Comparison of ENCODE assay signal across 8 cellular contexts in genomic region chr5:140400730-140401361, GRCh38. TPM values are rescaled to one million over a fixed set of nuclear protein-coding genes. Genes with fewer than 3 reads are reported as not detected.
DNase-seq lines count a peak whose midpoint lies in the region; ATAC-seq and TF ChIP-seq lines count a peak whose summit lies in the region.

No MANE protein-coding gene starts in this region.

- no peaks in the 10 kb centered on the region for H3K36me3 ChIP-seq in prostate gland
- no peaks in the 10 kb centered on the region for H3K36me3 ChIP-seq in urinary bladder (ENCODE audit: insufficient read depth)

- H3K27ac ChIP-seq in angular gyrus (ENCODE audit: low read depth, low read length) (peak overlapping the region; percentile 98), right cardiac atrium (ENCODE audit: low read length) (peak overlapping the region; percentile 92), prostate gland (peak overlapping the region; percentile 92 to 95), urinary bladder (ENCODE audit: low read depth) (peak overlapping the region; percentile 79)

- no peaks in the 10 kb centered on the region for H3K27me3 Mint-ChIP-seq in T-helper 17 cell

- ATAC-seq in GM18502 (IDR thresholded peaks at IDR 0.05; ENCODE audit: poor library complexity, unreplicated experiment) (peak; percentile 70), HG02938 (IDR thresholded peaks at IDR 0.05; ENCODE audit: unreplicated experiment) (peak; percentile 69), T-helper 17 cell (peak; percentile 74), right cardiac atrium (peak; percentile 89 to 90)

- TF ChIP-seq POLR2A in prostate gland (IDR thresholded peaks at IDR 0.05) = peak; percentile 72

- H3K27ac Mint-ChIP-seq in T-helper 17 cell = no peak overlapping the region

- TF ChIP-seq CTCF in prostate gland (IDR thresholded peaks at IDR 0.05) = peak in 1 of 4 experiments; percentile 6

- no peak overlapping the region for H3K4me3 Mint-ChIP-seq in T-helper 17 cell

- H3K4me1 ChIP-seq in right cardiac atrium (ENCODE audit: control insufficient read depth, insufficient read depth, low read length) = peaks cover 8% of the 10 kb centered on the region
- H3K4me1 ChIP-seq in prostate gland (replicated peaks) = no peaks in the 10 kb centered on the region
- no peaks in the 10 kb centered on the region for H3K4me1 ChIP-seq in urinary bladder (ENCODE audit: insufficient read depth)

- intact Hi-C loops in right cardiac atrium (cut with DNase I) (loop anchor here in 1 of 4 donors (10.0 kb wide), 1 partner anchor 244 kb away; the partner anchor contains the start of genes IK and NDUFA2), prostate gland (cut with DNase I) (loop anchor here (5.0 kb wide), 2 partner anchors 156 to 236 kb away; partner anchors contain the start of genes SRA1 and TMCO6)

- peaks cover 23% of the 10 kb centered on the region for H3K4me1 Mint-ChIP-seq in T-helper 17 cell

- no peaks in the 10 kb centered on the region for H3K36me3 Mint-ChIP-seq in T-helper 17 cell (ENCODE audit: low read depth)

- H3K27me3 ChIP-seq in right cardiac atrium (ENCODE audit: control insufficient read depth, insufficient read depth) (no peaks in the 10 kb centered on the region), prostate gland (replicated peaks; ENCODE audit: insufficient read depth) (no peaks in the 10 kb centered on the region)

- H3K4me3 ChIP-seq in right cardiac atrium (ENCODE audit: low read length) (peak overlapping the region; percentile 84), prostate gland (peak overlapping the region; percentile 74 to 93), urinary bladder (ENCODE audit: low read depth, low read length) (peak overlapping the region; percentile 50)

- DNase-seq in NCI-H1694 treated with DMSO at 0.1 percent for 48 hours (lab: John Stamatoyannopoulos, UW) (peak; percentile 87), T-helper 17 cell (peak; percentile 64 to 75 (median 71)), right cardiac atrium (peak; percentile 91 to 96 (median 94)), prostate gland (ENCODE audit: low spot score) (peak; percentile 97)

- H3K9me3 ChIP-seq in T-helper 17 cell (ENCODE audit: control insufficient read depth, low read length, poor library complexity, severe bottlenecking) (no peaks in the 10 kb centered on the region), right cardiac atrium (ENCODE audit: control insufficient read depth, low read length) (no peaks in the 10 kb centered on the region), prostate gland (no peaks in the 10 kb centered on the region)

- under 1% methylated on average over 54 of the region's 54 CpGs for WGBS in right cardiac atrium
- WGBS in prostate gland = under 1% methylated on average over 54 of the region's 54 CpGs
- under 1% methylated on average over 54 of the region's 54 CpGs for WGBS in urinary bladder

RNA-seq across cellular contexts. Expression of gene ANKHD1, which starts 0.8 kb away (rescaled TPM):
- total RNA-seq in T-helper 17 cell (100 to 1,000 TPM; 223 to 228 TPM), right cardiac atrium (10 to 100 TPM; 59.8 to 69.1 (median 62.4) TPM), prostate gland (100 to 1,000 TPM in 1 of 2 donors, 10 to 100 TPM in 1; 69.7 to 112 TPM), urinary bladder (219 TPM)
- polyA plus RNA-seq in right cardiac atrium (36.1 TPM), urinary bladder (53.4 TPM)

RNA-seq across cellular contexts. Expression of gene SLC4A9, which starts 40.9 kb away (rescaled TPM):
- total RNA-seq in T-helper 17 cell (not detected), right cardiac atrium (under 1 TPM in 2 of 4 donors, not detected in 2; 0.25 to 0.26 TPM), prostate gland (not detected), urinary bladder (0.11 TPM)
- polyA plus RNA-seq in right cardiac atrium (0.05 TPM), urinary bladder (0.06 TPM)

RNA-seq across cellular contexts. Expression of gene HBEGF, which starts 54.4 kb away (rescaled TPM):
- 1 to 10 TPM; 3.2 to 7.3 TPM for total RNA-seq in T-helper 17 cell
- 10 to 100 TPM; 17.6 to 26.8 (median 19.5) TPM for total RNA-seq in right cardiac atrium
- polyA plus RNA-seq in right cardiac atrium = 31.0 TPM
- 10 to 100 TPM in 1 of 2 donors, 1 to 10 TPM in 1; 7.7 to 24.0 TPM for total RNA-seq in prostate gland
- 9.7 TPM for total RNA-seq in urinary bladder
- 13.5 TPM for polyA plus RNA-seq in urinary bladder

Comparison
In these comparisons a context has a peak if more than half of its experiments do, and no peak if none do; other contexts are left out.
1. Peak in every context shown above with its lines: DNase-seq, ATAC-seq, H3K4me3 ChIP-seq and H3K27ac ChIP-seq.